In genomic region chr5:28516657-28517175, GRCh38 we compare ENCODE assay signal across 1 cellular context.
TF ChIP-seq lines count a peak whose summit lies in the region.

No MANE protein-coding gene starts in this region.

TF ChIP-seq in SK-N-SH treated with all-trans-retinoic acid at 6 μM for 48 hours, 23 proteins besides CTCF, POLR2A, EP300 and RAD21 (continued from another document):
- TF ChIP-seq CREB5 (CRISPR knock-in tag; IDR thresholded peaks at IDR 0.05; ENCODE audit: low read depth) (no peak), SNAI2 (CRISPR knock-in tag; IDR thresholded peaks at IDR 0.05) (no peak)
